Comparison of ENCODE assay signal across 8 cellular contexts in the genomic region with DNA sequence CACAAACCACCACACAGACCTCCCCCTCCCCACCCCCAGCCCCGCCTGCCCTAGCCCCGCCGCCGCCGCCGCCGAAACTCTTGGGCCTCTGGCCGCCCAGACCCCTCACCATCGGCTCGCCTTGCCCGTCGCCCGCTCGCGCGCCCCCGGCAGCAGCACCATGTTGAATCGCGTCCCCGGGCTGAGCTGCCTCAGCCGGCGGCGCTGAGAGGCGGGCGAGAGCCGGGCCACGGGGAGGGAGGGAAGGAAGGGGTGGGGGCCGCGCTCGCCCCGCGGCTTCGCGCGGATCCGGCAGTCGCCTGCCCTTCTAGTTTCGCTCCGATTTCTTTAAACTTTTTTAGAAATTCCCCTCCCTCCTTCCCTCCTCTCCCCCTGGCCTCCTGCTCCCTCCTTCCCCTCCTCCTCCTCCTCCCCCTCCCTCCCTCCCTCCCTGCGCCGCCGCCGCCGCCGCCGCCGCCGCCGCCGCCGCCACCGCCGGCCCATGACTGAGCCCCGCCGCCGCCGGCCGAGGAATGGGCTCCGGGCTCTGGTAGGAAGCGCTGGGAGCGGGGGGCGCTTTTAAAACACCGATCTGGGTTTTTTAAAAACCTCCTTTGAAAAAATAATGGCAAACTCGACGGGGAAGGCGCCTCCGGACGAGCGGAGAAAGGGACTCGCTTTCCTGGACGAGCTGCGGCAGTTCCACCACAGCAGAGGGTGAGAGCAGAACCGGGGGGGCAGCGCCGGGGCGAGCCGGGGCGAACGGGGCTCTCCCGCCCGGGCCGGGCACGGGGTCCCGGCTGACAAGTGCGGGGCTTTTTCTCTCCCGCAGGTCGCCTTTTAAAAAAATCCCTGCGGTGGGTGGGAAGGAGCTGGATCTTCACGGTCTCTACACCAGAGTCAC. TPM values are rescaled to one million over a fixed set of nuclear protein-coding genes. Genes with fewer than 3 reads are reported as not detected.
A peak's percentile ranks its signal among the peaks of the same experiment; 100 is the strongest.
DNase-seq lines count a peak whose midpoint lies in the region; ATAC-seq and TF ChIP-seq lines count a peak whose summit lies in the region.

A gene with protein sequence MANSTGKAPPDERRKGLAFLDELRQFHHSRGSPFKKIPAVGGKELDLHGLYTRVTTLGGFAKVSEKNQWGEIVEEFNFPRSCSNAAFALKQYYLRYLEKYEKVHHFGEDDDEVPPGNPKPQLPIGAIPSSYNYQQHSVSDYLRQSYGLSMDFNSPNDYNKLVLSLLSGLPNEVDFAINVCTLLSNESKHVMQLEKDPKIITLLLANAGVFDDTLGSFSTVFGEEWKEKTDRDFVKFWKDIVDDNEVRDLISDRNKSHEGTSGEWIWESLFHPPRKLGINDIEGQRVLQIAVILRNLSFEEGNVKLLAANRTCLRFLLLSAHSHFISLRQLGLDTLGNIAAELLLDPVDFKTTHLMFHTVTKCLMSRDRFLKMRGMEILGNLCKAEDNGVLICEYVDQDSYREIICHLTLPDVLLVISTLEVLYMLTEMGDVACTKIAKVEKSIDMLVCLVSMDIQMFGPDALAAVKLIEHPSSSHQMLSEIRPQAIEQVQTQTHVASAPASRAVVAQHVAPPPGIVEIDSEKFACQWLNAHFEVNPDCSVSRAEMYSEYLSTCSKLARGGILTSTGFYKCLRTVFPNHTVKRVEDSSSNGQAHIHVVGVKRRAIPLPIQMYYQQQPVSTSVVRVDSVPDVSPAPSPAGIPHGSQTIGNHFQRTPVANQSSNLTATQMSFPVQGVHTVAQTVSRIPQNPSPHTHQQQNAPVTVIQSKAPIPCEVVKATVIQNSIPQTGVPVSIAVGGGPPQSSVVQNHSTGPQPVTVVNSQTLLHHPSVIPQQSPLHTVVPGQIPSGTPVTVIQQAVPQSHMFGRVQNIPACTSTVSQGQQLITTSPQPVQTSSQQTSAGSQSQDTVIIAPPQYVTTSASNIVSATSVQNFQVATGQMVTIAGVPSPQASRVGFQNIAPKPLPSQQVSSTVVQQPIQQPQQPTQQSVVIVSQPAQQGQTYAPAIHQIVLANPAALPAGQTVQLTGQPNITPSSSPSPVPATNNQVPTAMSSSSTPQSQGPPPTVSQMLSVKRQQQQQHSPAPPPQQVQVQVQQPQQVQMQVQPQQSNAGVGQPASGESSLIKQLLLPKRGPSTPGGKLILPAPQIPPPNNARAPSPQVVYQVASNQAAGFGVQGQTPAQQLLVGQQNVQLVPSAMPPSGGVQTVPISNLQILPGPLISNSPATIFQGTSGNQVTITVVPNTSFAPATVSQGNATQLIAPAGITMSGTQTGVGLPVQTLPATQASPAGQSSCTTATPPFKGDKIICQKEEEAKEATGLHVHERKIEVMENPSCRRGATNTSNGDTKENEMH (N-terminal part only) (plus strand): TSS at position 474 of the 883 bp plus-strand sequence. CDS start 131 bp downstream, at position 605.

- DNase-seq in NCI-H774 (lab: John Stamatoyannopoulos, UW) = peak; percentile 75
- DNase-seq in activated CD8-positive, alpha-beta memory T cell treated with anti-CD3 and anti-CD28 coated beads, Interleukin-2, amount 10 ng/mL, durations not matched to agents 7 days and 5 days = peak; percentile 76
- DNase-seq in endodermal cell = peak; percentile 89
- DNase-seq in stimulated activated CD8-positive, alpha-beta memory T cell treated with anti-CD3 and anti-CD28 coated beads, Interleukin-15, amount 100 ng/mL, for 24 hours (ENCODE audit: low read depth) = peak; percentile 38

- WGBS in endodermal cell (ENCODE audit: insufficient coverage in 1 of 2, insufficient read length in 1 of 2), 2 experiments = 0% methylated on average over 76 of the region's 89 CpGs; no CpG with 5 or more reads in 1 of the 2 experiments
- WGBS in mesodermal cell (ENCODE audit: insufficient coverage in 2 of 2), 2 experiments = 0 to 1% methylated on average over 19 to 31 of the region's 89 CpGs

- H3K9me3 ChIP-seq in endodermal cell (ENCODE audit: control insufficient read depth, low read length) (no peaks in the 10 kb centered on the region), mesodermal cell (ENCODE audit: control insufficient read depth, low read length) (no peaks in the 10 kb centered on the region)

- peak; percentile 10 for ATAC-seq in GM18907 (IDR thresholded peaks at IDR 0.05; ENCODE audit: unreplicated experiment)
- ATAC-seq in HG03135 (IDR thresholded peaks at IDR 0.05; ENCODE audit: unreplicated experiment) = peak; percentile 7
- peak; percentile 30 for ATAC-seq in activated CD8-positive, alpha-beta memory T cell treated with anti-CD3 and anti-CD28 coated beads, Interleukin-2, amount 10 ng/mL, durations not matched to agents 7 days and 5 days

- H3K27me3 ChIP-seq in ACC112 (ENCODE audit: insufficient read depth, low read length) (no peaks in the 10 kb centered on the region), endodermal cell (ENCODE audit: control insufficient read depth, insufficient read depth, low read length, poor library complexity, severe bottlenecking) (peaks cover 17% of the 10 kb centered on the region)

- TF ChIP-seq CTCF in endodermal cell (conservative IDR thresholded peaks at IDR 0.05) = no peak

- peaks cover 20% of the 10 kb centered on the region for H3K4me1 Mint-ChIP-seq in activated CD8-positive, alpha-beta memory T cell treated with anti-CD3 and anti-CD28 coated beads, Interleukin-2, amount 10 ng/mL, durations not matched to agents 7 days and 5 days
- H3K4me1 Mint-ChIP-seq in endodermal cell = peaks cover 15% of the 10 kb centered on the region

- H3K4me3 Mint-ChIP-seq in activated CD8-positive, alpha-beta memory T cell treated with anti-CD3 and anti-CD28 coated beads, Interleukin-2, amount 10 ng/mL, durations not matched to agents 7 days and 5 days = peak within 1 kb of the TSS; percentile 95
- H3K4me3 Mint-ChIP-seq in endodermal cell = peak within 1 kb of the TSS; percentile 93

- CTCF ChIA-PET in activated CD8-positive, alpha-beta memory T cell treated with anti-CD3 and anti-CD28 coated beads, Interleukin-2, amount 10 ng/mL, durations not matched to agents 7 days and 5 days (lab: Charles Lee) = interaction anchor here (0.7 to 6.0 kb wide), 12 partner anchors 12 to 514 kb away, joined by 3 to 70 read pairs (median 4); partner anchors contain the start of gene ANO6

- H3K27ac Mint-ChIP-seq in activated CD8-positive, alpha-beta memory T cell treated with anti-CD3 and anti-CD28 coated beads, Interleukin-2, amount 10 ng/mL, durations not matched to agents 7 days and 5 days = peak within 1 kb of the TSS; percentile 100
- H3K27ac Mint-ChIP-seq in endodermal cell = peak within 1 kb of the TSS; percentile 99

- peak within 1 kb of the TSS; percentile 89 for H2AFZ ChIP-seq in ACC112 (ENCODE audit: low read length, unreplicated experiment)

- no peaks in the 10 kb centered on the region for H3K36me3 ChIP-seq in ACC112 (ENCODE audit: insufficient read depth, low read length)
- H3K36me3 ChIP-seq in endodermal cell (ENCODE audit: control insufficient read depth, insufficient read depth, low read length) = peaks cover 22% of the 10 kb centered on the region
- peaks cover 11% of the 10 kb centered on the region for H3K36me3 ChIP-seq in mesodermal cell (ENCODE audit: control insufficient read depth, insufficient read depth, low read length)

- peak within 1 kb of the TSS; percentile 96 for H3K9ac ChIP-seq in endodermal cell (ENCODE audit: extremely low read depth, low read length, poor library complexity, severe bottlenecking)

- peaks cover 59% of the 10 kb centered on the region for H3K79me2 ChIP-seq in ACC112 (ENCODE audit: control insufficient read depth, insufficient read depth, low read length, unreplicated experiment)

- peaks cover 26% of the 10 kb centered on the region for H3K4me1 ChIP-seq in ACC112 (ENCODE audit: control insufficient read depth, insufficient read depth, low read length, unreplicated experiment)
- peaks cover 3% of the 10 kb centered on the region for H3K4me1 ChIP-seq in endodermal cell (ENCODE audit: control insufficient read depth, insufficient read depth, low read length)
- H3K4me1 ChIP-seq in mesodermal cell (ENCODE audit: control insufficient read depth, insufficient read depth, low read length, poor library complexity, severe bottlenecking) = peaks cover 7% of the 10 kb centered on the region

- H3K27ac ChIP-seq in ACC112 (ENCODE audit: low read depth, low read length) (peak within 1 kb of the TSS; percentile 89), endodermal cell (ENCODE audit: low read depth, low read length) (peak within 1 kb of the TSS; percentile 92), mesodermal cell (ENCODE audit: low read depth, low read length, severe bottlenecking) (peak within 1 kb of the TSS; percentile 93)

- H3K36me3 Mint-ChIP-seq in activated CD8-positive, alpha-beta memory T cell treated with anti-CD3 and anti-CD28 coated beads, Interleukin-2, amount 10 ng/mL, durations not matched to agents 7 days and 5 days = peaks cover 29% of the 10 kb centered on the region
- peaks cover 8% of the 10 kb centered on the region for H3K36me3 Mint-ChIP-seq in endodermal cell (ENCODE audit: low read depth)

- no peaks in the 10 kb centered on the region for H3K9me3 Mint-ChIP-seq in activated CD8-positive, alpha-beta memory T cell treated with anti-CD3 and anti-CD28 coated beads, Interleukin-2, amount 10 ng/mL, durations not matched to agents 7 days and 5 days (ENCODE audit: low read depth)
- H3K9me3 Mint-ChIP-seq in endodermal cell = no peaks in the 10 kb centered on the region

- peak within 1 kb of the TSS; percentile 91 for H3K4me3 ChIP-seq in ACC112 (ENCODE audit: low read depth, low read length)
- H3K4me3 ChIP-seq in endodermal cell (ENCODE audit: low read length) = peak within 1 kb of the TSS; percentile 98
- H3K4me3 ChIP-seq in mesodermal cell (ENCODE audit: extremely low read depth, insufficient read depth, low read length, poor library complexity, severe bottlenecking) = peak within 1 kb of the TSS; percentile 93

- no peaks in the 10 kb centered on the region for H3K27me3 Mint-ChIP-seq in activated CD8-positive, alpha-beta memory T cell treated with anti-CD3 and anti-CD28 coated beads, Interleukin-2, amount 10 ng/mL, durations not matched to agents 7 days and 5 days
- H3K27me3 Mint-ChIP-seq in endodermal cell (ENCODE audit: insufficient read depth) = peaks cover 7% of the 10 kb centered on the region

RNA-seq across cellular contexts. Expression of the gene that starts here (rescaled TPM):
- total RNA-seq in activated CD8-positive, alpha-beta memory T cell treated with anti-CD3 and anti-CD28 coated beads, Interleukin-2, amount 10 ng/mL, durations not matched to agents 7 days and 5 days = 10 to 100 TPM; 38.3 to 49.6 TPM
- 10 to 100 TPM; 54.0 to 58.1 TPM for total RNA-seq in endodermal cell
- polyA plus RNA-seq in endodermal cell (2013, experiment 1 of 2) = 34.2 TPM
- polyA plus RNA-seq in endodermal cell (2013, experiment 2 of 2) = 35.0 TPM
- polyA plus RNA-seq in mesodermal cell (2013, experiment 1 of 2) = 26.1 TPM
- 25.9 TPM for polyA plus RNA-seq in mesodermal cell (2013, experiment 2 of 2)

Comparison
In these comparisons a context has a peak if more than half of its experiments do, and no peak if none do; other contexts are left out.
1. Peak in every context shown above with its lines: DNase-seq, ATAC-seq, H3K4me3 ChIP-seq and H3K27ac ChIP-seq.
2. DNase-seq: peak in every context shown above with its lines; median percentile 89 in endodermal cell; 76 in activated CD8-positive, alpha-beta memory T cell treated with anti-CD3 and anti-CD28 coated beads, Interleukin-2, amount 10 ng/mL, durations not matched to agents 7 days and 5 days; 75 in NCI-H774; 38 in stimulated activated CD8-positive, alpha-beta memory T cell treated with anti-CD3 and anti-CD28 coated beads, Interleukin-15, amount 100 ng/mL, for 24 hours.